ENCODE assay signal across 8 cellular contexts in the genomic region with DNA sequence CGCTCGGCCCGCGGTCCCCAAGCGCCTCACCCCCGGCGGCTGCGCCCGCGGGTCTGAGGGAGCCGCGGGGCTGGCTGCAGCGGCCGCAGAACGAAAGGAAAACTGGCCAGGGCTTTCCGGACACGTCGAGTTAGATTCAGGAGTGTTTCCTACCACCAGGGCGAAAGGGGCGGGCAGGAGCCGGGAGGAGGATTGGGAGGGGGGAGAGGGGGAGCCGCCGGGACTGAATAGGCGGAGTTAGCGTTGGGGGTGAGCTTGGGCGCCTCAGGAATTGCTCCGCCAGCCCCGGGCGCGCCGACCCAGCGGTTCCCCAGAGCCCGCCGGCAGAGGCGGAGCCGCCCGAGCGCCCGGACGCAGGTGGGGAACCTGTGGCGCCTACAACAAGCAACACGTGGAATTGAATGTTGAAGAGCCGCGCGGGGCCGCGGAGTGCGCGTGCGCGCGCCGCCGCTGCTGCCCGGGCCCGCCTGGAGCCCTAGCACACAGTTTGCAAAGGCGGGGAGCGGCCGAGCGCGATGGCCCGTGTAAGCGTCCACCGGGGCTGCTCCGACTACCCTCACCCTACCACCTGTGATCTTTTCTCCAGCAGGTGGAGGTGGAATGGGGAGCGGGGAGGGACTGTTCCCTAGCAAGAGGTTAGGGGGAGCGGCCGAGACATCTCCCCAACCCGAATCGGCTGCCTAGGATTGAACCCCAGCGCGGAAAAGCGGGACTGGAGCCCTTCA. TPM values are rescaled to one million over a fixed set of nuclear protein-coding genes. Genes with fewer than 3 reads are reported as not detected.
DNase-seq lines count a peak whose midpoint lies in the region; ATAC-seq and TF ChIP-seq lines count a peak whose summit lies in the region.
"Had no signal": no experiment of that assay in that cellular context is flagged by ENCODE, and none has a peak within 500 bp of the region (broad histone marks: within the 10 kb centered on the region; RNA-seq: fewer than 3 reads in every experiment).

CADPS2 (minus strand) TSS at position 104 of the 725 bp plus-strand sequence. CDS start 123 bp downstream, outside the sequence.

- peaks cover 40% of the 10 kb centered on the region for H3K27me3 ChIP-seq in GM23338 (ENCODE audit: insufficient read depth)
- no peaks in the 10 kb centered on the region for H3K27me3 ChIP-seq in KMS-11 (ENCODE audit: insufficient read depth, low read depth)
- no peaks in the 10 kb centered on the region for H3K27me3 ChIP-seq in dorsolateral prefrontal cortex

- peaks cover 33% of the 10 kb centered on the region for H3K4me1 Mint-ChIP-seq in GM23338
- H3K4me1 Mint-ChIP-seq in stimulated activated naive B cell treated with anti-CD40 and anti-IgM and Interleukin-4, amounts not matched to agents 10 μg/mL and 1 μg/mL and 100 μg/mL, for 72 hours, result peaks cover 7 to 16% of the 10 kb centered on the region in 2 donors

- ATAC-seq in GM23338 (peak; percentile 82), left lobe of liver (peak; percentile 88)
- ATAC-seq in stimulated activated naive B cell treated with anti-CD40 and anti-IgM and Interleukin-4, amounts not matched to agents 10 μg/mL and 1 μg/mL and 100 μg/mL, for 72 hours (replicated peaks), result peak; percentile 75 to 78

- TF ChIP-seq CTCF in GM13976 (IDR thresholded peaks at IDR 0.05; ENCODE audit: borderline replicate concordance, control extremely low read depth, extremely low read depth, insufficient read depth, missing control alignments) (no peak), GM23338 (conservative IDR thresholded peaks at IDR 0.05; ENCODE audit: low read depth in 2 of 2) (0 out of 4 replicates have a peak, but pooled peaks of 1 of the 2 experiments have one; percentile 7), KMS-11 (conservative IDR thresholded peaks at IDR 0.05; ENCODE audit: low read depth, low read length) (no peak), dorsolateral prefrontal cortex (IDR thresholded peaks at IDR 0.05 in 54 of 56, conservative IDR thresholded peaks at IDR 0.05 in 2 of 56; ENCODE audit: low read depth in 1 of 56, partially characterized antibody in 56 of 56) (peak in 14 of 56 donors; percentile 9 to 28 (median 15))

- H3K36me3 ChIP-seq in GM23338 (ENCODE audit: insufficient read depth), result no peaks in the 10 kb centered on the region
- H3K36me3 ChIP-seq in KMS-11 (ENCODE audit: insufficient read depth), result no peaks in the 10 kb centered on the region

- peaks cover 43% of the 10 kb centered on the region for H3K4me1 ChIP-seq in GM23338 (ENCODE audit: insufficient read depth)
- H3K4me1 ChIP-seq in KMS-11 (ENCODE audit: low read depth, poor library complexity, severe bottlenecking), result peaks cover 39% of the 10 kb centered on the region

- H3K27me3 Mint-ChIP-seq in GM23338 (ENCODE audit: insufficient read depth, low read depth, poor library complexity), result peaks cover 16% of the 10 kb centered on the region
- H3K27me3 Mint-ChIP-seq in stimulated activated naive B cell treated with anti-CD40 and anti-IgM and Interleukin-4, amounts not matched to agents 10 μg/mL and 1 μg/mL and 100 μg/mL, for 72 hours, result peaks cover 36 to 43% of the 10 kb centered on the region in 2 donors

- no peak within 1 kb of the TSS for H3K27ac Mint-ChIP-seq in GM23338
- no peak within 1 kb of the TSS for H3K27ac Mint-ChIP-seq in stimulated activated naive B cell treated with anti-CD40 and anti-IgM and Interleukin-4, amounts not matched to agents 10 μg/mL and 1 μg/mL and 100 μg/mL, for 72 hours
- H3K27ac Mint-ChIP-seq: natural killer cell treated with Interleukin-12 subunit alpha and Interleukin-12 subunit beta and Interleukin-15 and Interleukin-18, amount 100 ng/mL, for 72 hours had no signal

- H3K79me2 ChIP-seq in GM23338 (replicated peaks; ENCODE audit: insufficient read depth), result peaks cover 30% of the 10 kb centered on the region
- no peaks in the 10 kb centered on the region; the same call in 1 of the 2 replicates for H3K79me2 ChIP-seq in KMS-11 (ENCODE audit: insufficient read depth, low read depth)

- H3K9ac ChIP-seq in KMS-11, result peak within 1 kb of the TSS; percentile 83

- H3K4me3 ChIP-seq in GM23338, result peak within 1 kb of the TSS; percentile 78
- H3K4me3 ChIP-seq in KMS-11 (IDR thresholded peaks at IDR 0.05; ENCODE audit: insufficient read depth, low read depth, low read length), result peak within 1 kb of the TSS; percentile 57
- H3K4me3 ChIP-seq in dorsolateral prefrontal cortex, result peak within 1 kb of the TSS; percentile 53 to 94 (median 80)

- H3K27ac ChIP-seq in GM23338 (ENCODE audit: low read depth), result no peak within 1 kb of the TSS
- H3K27ac ChIP-seq in KMS-11, result peak within 1 kb of the TSS; percentile 74
- H3K27ac ChIP-seq in dorsolateral prefrontal cortex, result peak within 1 kb of the TSS in 58 of 59 donors; percentile 14 to 95 (median 84)

- peak within 1 kb of the TSS; percentile 92 for H3K4me3 Mint-ChIP-seq in GM23338
- peak within 1 kb of the TSS; percentile 70 to 76 for H3K4me3 Mint-ChIP-seq in stimulated activated naive B cell treated with anti-CD40 and anti-IgM and Interleukin-4, amounts not matched to agents 10 μg/mL and 1 μg/mL and 100 μg/mL, for 72 hours
- H3K4me3 Mint-ChIP-seq: natural killer cell treated with Interleukin-12 subunit alpha and Interleukin-12 subunit beta and Interleukin-15 and Interleukin-18, amount 100 ng/mL, for 72 hours had no signal

- peak within 1 kb of the TSS; percentile 95 for H2AFZ ChIP-seq in GM23338
- H2AFZ ChIP-seq in KMS-11 (ENCODE audit: low read depth), result peak within 1 kb of the TSS; percentile 92

- H3K36me3 Mint-ChIP-seq in GM23338 (ENCODE audit: low read depth), result no peaks in the 10 kb centered on the region
- H3K36me3 Mint-ChIP-seq in stimulated activated naive B cell treated with anti-CD40 and anti-IgM and Interleukin-4, amounts not matched to agents 10 μg/mL and 1 μg/mL and 100 μg/mL, for 72 hours, result no peaks in the 10 kb centered on the region
- H3K36me3 Mint-ChIP-seq: natural killer cell treated with Interleukin-12 subunit alpha and Interleukin-12 subunit beta and Interleukin-15 and Interleukin-18, amount 100 ng/mL, for 72 hours had no signal

- no peaks in the 10 kb centered on the region for H3K9me2 ChIP-seq in GM23338 (ENCODE audit: insufficient read depth)

- no peaks in the 10 kb centered on the region for H3K9me3 Mint-ChIP-seq in GM23338
- H3K9me3 Mint-ChIP-seq in stimulated activated naive B cell treated with anti-CD40 and anti-IgM and Interleukin-4, amounts not matched to agents 10 μg/mL and 1 μg/mL and 100 μg/mL, for 72 hours, result no peaks in the 10 kb centered on the region

- intact Hi-C loops in dorsolateral prefrontal cortex (cut with DNase I), result loop anchor here in 1 of 2 donors (5.0 kb wide), 1 partner anchor 266 kb away; no protein-coding TSS in a partner anchor

- H3F3A ChIP-seq in GM23338 (replicated peaks; ENCODE audit: low read depth), result no peaks in the 10 kb centered on the region

- H3K4me2 ChIP-seq in GM23338 (peak within 1 kb of the TSS; percentile 96), KMS-11 (peak within 1 kb of the TSS; percentile 90)

- in situ Hi-C loops in GM13976 (cut with MboI; ENCODE audit: low sequenced_read_pairs, unreplicated experiment), result no loop called here
- in situ Hi-C loops in SK-MEL-5 (cut with HindIII; ENCODE audit: low pct_unique_long_range_greater_than_20kb, low sequenced_read_pairs), result no loop called here

- peak; percentile 75 for DNase-seq in GM13976 (ENCODE audit: low spot score)
- DNase-seq in GM23338 (ENCODE audit: low spot score), result peak; percentile 85
- peak; percentile 96 for DNase-seq in SK-MEL-5 (ENCODE audit: low read depth, low spot score)
- DNase-seq in dorsolateral prefrontal cortex, result peak; percentile 40 to 80 (median 67)
- DNase-seq in left lobe of liver (ENCODE audit: low spot score), result peak; percentile 92
- DNase-seq in stimulated activated naive B cell treated with anti-CD40 and anti-IgM and Interleukin-4, amounts not matched to agents 10 μg/mL and 1 μg/mL and 100 μg/mL, for 72 hours, result peak; percentile 12

- H4K20me1 ChIP-seq in GM23338 (replicated peaks; ENCODE audit: insufficient read depth) (peaks cover 11% of the 10 kb centered on the region; the same call in 1 of the 2 replicates), KMS-11 (ENCODE audit: insufficient read depth) (no peaks in the 10 kb centered on the region)

TF ChIP-seq in GM23338, 12 proteins besides CTCF, POLR2A, EP300 and RAD21:
- TF ChIP-seq CREB1 (CRISPR knock-in tag; IDR thresholded peaks at IDR 0.05; ENCODE audit: low read depth), result 0 out of 2 replicates have a peak, but pooled peaks have one; percentile 12
- no peak for TF ChIP-seq ZNF331 (CRISPR knock-in tag; IDR thresholded peaks at IDR 0.05; ENCODE audit: low read depth)
- TF ChIP-seq POLR2AphosphoS5 (IDR thresholded peaks at IDR 0.05; ENCODE audit: low read depth), result peak; percentile 46

RNA-seq across cellular contexts. Expression of gene CADPS2, which starts in this region (rescaled TPM):
- 31.7 and 36.9 TPM in 2 replicates for total RNA-seq in GM23338 (2014; rRNA removed; shearing (Covaris generic))
- 15.1 and 16.3 TPM in 2 replicates for polyA plus RNA-seq in GM23338 (2016; fragmentation: Nextera tagmentation; extraction: Ambion mirVana)
- total RNA-seq in SK-MEL-5 (2014; rRNA removed; shearing (Covaris generic)), result 38.5 and 40.8 TPM in 2 replicates
- 13.9 and 20.6 TPM in 2 replicates for polyA plus RNA-seq in SK-MEL-5 (2015; cell fraction: cytosol; rRNA removed)
- 9.0 and 10.2 TPM in 2 replicates for polyA plus RNA-seq in SK-MEL-5 (2015; cell fraction: nucleus; rRNA removed)
- total RNA-seq in dorsolateral prefrontal cortex, result 100 to 1,000 TPM in 36 of 120 experiments, 10 to 100 TPM in 84; 30.5 to 144 (median 86.3) TPM
- 13.2 TPM for total RNA-seq in left lobe of liver
- total RNA-seq: natural killer cell treated with Interleukin-12 subunit alpha and Interleukin-12 subunit beta and Interleukin-15 and Interleukin-18, amount 100 ng/mL, for 72 hours had no signal

Comparison
In these comparisons a context has a peak if more than half of its experiments do, and no peak if none do; other contexts are left out.
1. DNase-seq: peak in every context shown above with its lines; median percentile 96 in SK-MEL-5; 92 in left lobe of liver; 85 in GM23338; 75 in GM13976; 67 in dorsolateral prefrontal cortex; 12 in stimulated activated naive B cell treated with anti-CD40 and anti-IgM and Interleukin-4, amounts not matched to agents 10 μg/mL and 1 μg/mL and 100 μg/mL, for 72 hours.